Comparison of ENCODE assay signal across 4 cellular contexts in genomic region chr7:123856428-123856827, GRCh38. TPM values are rescaled to one million over a fixed set of nuclear protein-coding genes. Genes with fewer than 3 reads are reported as not detected.
"Had no signal": no experiment of that assay in that cellular context is flagged by ENCODE, and none has a peak within 500 bp of the region (broad histone marks: within the 10 kb centered on the region; RNA-seq: fewer than 3 reads in every experiment).

No MANE protein-coding gene starts in this region.

RNA-seq across cellular contexts. Expression of gene HYAL4, which starts 11.5 kb away (rescaled TPM):
- total RNA-seq: LHCN-M2, M059J, Right ventricle myocardium superior, SJSA1 had no signal
